In genomic region chr9:105912157-105912867, GRCh38 we compare ENCODE assay signal across 15 cellular contexts.
DNase-seq lines count a peak whose midpoint lies in the region; ATAC-seq, FAIRE-seq and TF ChIP-seq lines count a peak whose summit lies in the region.
"Had no signal": no experiment of that assay in that cellular context is flagged by ENCODE, and none has a peak within 500 bp of the region (broad histone marks: within the 10 kb centered on the region; RNA-seq: fewer than 3 reads in every experiment).

No MANE protein-coding gene starts in this region.

- no peaks in the 10 kb centered on the region for H3K27me3 ChIP-seq in HUES6 (ENCODE audit: control insufficient read depth, insufficient read depth, low read length)
- no peaks in the 10 kb centered on the region for H3K27me3 ChIP-seq in H1 (replicated peaks in 1 of 4; ENCODE audit: control insufficient read depth in 3 of 4, extremely low read depth in 1 of 4, insufficient read depth in 3 of 4, low read length in 3 of 4)
- H3K27me3 ChIP-seq in vagina, result no peaks in the 10 kb centered on the region

- H3K23me2 ChIP-seq in H1 (ENCODE audit: low read depth, low read length), result no peaks in the 10 kb centered on the region; the same call in 1 of the 2 replicates

- peak overlapping the region; percentile 97 for H2BK20ac ChIP-seq in H1 (ENCODE audit: low read length)

- no peak for TF ChIP-seq POLR2A in H1 (IDR thresholded peaks at IDR 0.05; ENCODE audit: control extremely low read depth in 1 of 2, low read depth in 2 of 2, low read length in 2 of 2)
- TF ChIP-seq POLR2A in vagina (IDR thresholded peaks at IDR 0.05), result no peak

- no peak overlapping the region for H3K56ac ChIP-seq in H1 (replicated peaks; ENCODE audit: insufficient read length, low read depth, low read length)

- no peak for TF ChIP-seq CTCF in H1 (IDR thresholded peaks at IDR 0.05; ENCODE audit: control extremely low read depth in 1 of 3, insufficient read depth in 1 of 3, low read depth in 1 of 3, low read length in 3 of 3)
- no peak for TF ChIP-seq CTCF in vagina (IDR thresholded peaks at IDR 0.05)

- peak overlapping the region; percentile 86 for H2BK5ac ChIP-seq in H1 (ENCODE audit: low read depth, low read length)

- H3K18ac ChIP-seq in H1 (ENCODE audit: extremely low read depth, low read length), result peak overlapping the region; percentile 55

- POLR2A ChIA-PET in H1 (lab: Charles Lee; ENCODE audit: partially characterized antibody), result interaction anchor here (0.9 to 2.2 kb wide), 2 partner anchors 9 to 13 kb away, joined by 3 to 5 read pairs; no protein-coding TSS in a partner anchor
- POLR2A ChIA-PET in activated CD4-positive, alpha-beta memory T cell treated with anti-CD3 and anti-CD28 coated beads for 36 hours (lab: Charles Lee), result no interaction called here

- CTCF ChIA-PET in H1 (lab: Charles Lee; ENCODE audit: partially characterized antibody), result interaction anchor here (0.9 to 2.2 kb wide), 6 partner anchors 8 to 373 kb away, joined by 3 to 10 read pairs (median 4); no protein-coding TSS in a partner anchor
- CTCF ChIA-PET in activated CD4-positive, alpha-beta memory T cell treated with anti-CD3 and anti-CD28 coated beads for 36 hours (lab: Charles Lee), result no interaction called here

- TF ChIP-seq RAD21 in H1 (IDR thresholded peaks at IDR 0.05 in 1 of 2, conservative IDR thresholded peaks at IDR 0.05 in 1 of 2; ENCODE audit: low read depth in 2 of 2, low read length in 2 of 2), result no peak

- H3K27ac ChIP-seq in HUES6 (ENCODE audit: low read depth, low read length) (peak overlapping the region; percentile 84), H1 (ENCODE audit: low read depth, low read length) (peak overlapping the region; percentile 48; the same call in 1 of the 2 replicates), mesodermal cell (ENCODE audit: low read depth, low read length, severe bottlenecking) (peak overlapping the region; percentile 94), vagina (peak overlapping the region; percentile 51)

- no peak overlapping the region for H4K91ac ChIP-seq in H1 (replicated peaks; ENCODE audit: insufficient read length, low read length)

- no peak for FAIRE-seq in H1 (lab: Jason Lieb, UNC)

- no peak overlapping the region for H3K4me3 Mint-ChIP-seq in activated CD4-positive, alpha-beta memory T cell treated with anti-CD3 and anti-CD28 coated beads for 36 hours
- H3K4me3 Mint-ChIP-seq: CD8-positive, alpha-beta memory T cell had no signal

- H3K36me3 ChIP-seq in HUES6 (ENCODE audit: control insufficient read depth, insufficient read depth, low read length), result no peaks in the 10 kb centered on the region
- H3K36me3 ChIP-seq in H1 (ENCODE audit: control insufficient read depth in 2 of 4, insufficient read depth in 4 of 4, low read length in 3 of 4), result no peaks in the 10 kb centered on the region; a peak in 1 of 8 replicates
- no peaks in the 10 kb centered on the region for H3K36me3 ChIP-seq in mesodermal cell (ENCODE audit: control insufficient read depth, insufficient read depth, low read length)
- H3K36me3 ChIP-seq in vagina, result no peaks in the 10 kb centered on the region

- no peak overlapping the region for H3K4ac ChIP-seq in H1 (replicated peaks; ENCODE audit: insufficient read length, low read depth, low read length)

- H3K9ac ChIP-seq in HUES6 (ENCODE audit: low read length) (peak overlapping the region; percentile 21), H1 (replicated peaks in 1 of 4; ENCODE audit: extremely low read depth in 1 of 4, low read depth in 3 of 4, low read length in 3 of 4) (no peak overlapping the region)

- peak overlapping the region; percentile 77 for H2BK12ac ChIP-seq in H1 (ENCODE audit: low read depth, low read length)

- H3K4me1 ChIP-seq in HUES6 (ENCODE audit: control insufficient read depth, insufficient read depth, low read length) (peaks cover 48% of the 10 kb centered on the region), H1 (replicated peaks in 1 of 4; ENCODE audit: control insufficient read depth in 3 of 4, insufficient read depth in 4 of 4, low read length in 3 of 4) (peaks cover 3 to 33% (median 23%) of the 10 kb centered on the region in 4 experiments), mesodermal cell (ENCODE audit: control insufficient read depth, insufficient read depth, low read length, poor library complexity, severe bottlenecking) (peaks cover 22% of the 10 kb centered on the region), vagina (peaks cover 11% of the 10 kb centered on the region)

- H2AK5ac ChIP-seq in H1 (ENCODE audit: low read depth, low read length), result peak overlapping the region; percentile 88; the same call in 1 of the 2 replicates

- H3K4me3 ChIP-seq in HUES6 (ENCODE audit: low read depth, low read length) (peak overlapping the region; percentile 40; the same call in 1 of the 2 replicates), H1 (ENCODE audit: extremely low read depth in 1 of 4, insufficient read depth in 2 of 4, low read depth in 3 of 4, low read length in 4 of 4) (no peak overlapping the region; a peak in 1 of 8 replicates), mesodermal cell (ENCODE audit: extremely low read depth, insufficient read depth, low read length, poor library complexity, severe bottlenecking) (no peak overlapping the region), vagina (no peak overlapping the region)

- TF ChIP-seq EP300 in H1 (IDR thresholded peaks at IDR 0.05; ENCODE audit: borderline replicate concordance in 1 of 2, low read depth in 2 of 2, low read length in 2 of 2), result no peak

- intact Hi-C loops in vagina (cut with DNase I), result no loop called here
- intact Hi-C loops in activated CD4-positive, alpha-beta memory T cell treated with anti-CD3 and anti-CD28 coated beads for 36 hours (cut with micrococcal nuclease), result no loop called here

- H4K8ac ChIP-seq in H1 (ENCODE audit: extremely low read depth, insufficient read depth, low read length), result no peak overlapping the region

- H3K9me3 ChIP-seq in HUES6 (ENCODE audit: control insufficient read depth, insufficient read depth, low read depth, low read length) (0 out of 2 replicates have a peak, but pooled peaks cover 10% of the 10 kb centered on the region), H1 (ENCODE audit: insufficient read depth in 2 of 2, low read depth in 1 of 2, low read length in 1 of 2) (no peaks in the 10 kb centered on the region), mesodermal cell (ENCODE audit: control insufficient read depth, low read length) (no peaks in the 10 kb centered on the region), vagina (no peaks in the 10 kb centered on the region)

- no peaks in the 10 kb centered on the region for H3K9me3 Mint-ChIP-seq in activated CD4-positive, alpha-beta memory T cell treated with anti-CD3 and anti-CD28 coated beads for 36 hours

- peak overlapping the region; percentile 8 for H4K5ac ChIP-seq in H1 (ENCODE audit: insufficient read length, low read depth, low read length)

- DNase-seq in H1 (ENCODE audit: low read depth in 1 of 2, low spot score in 2 of 2), result no peak
- no peak for DNase-seq in vagina (ENCODE audit: extremely low spot score in 2 of 2)
- no peak for DNase-seq in activated CD4-positive, alpha-beta memory T cell treated with anti-CD3 and anti-CD28 coated beads for 36 hours
- DNase-seq in cerebellum (ENCODE audit: low spot score), result no peak
- DNase-seq: CD8-positive, alpha-beta memory T cell; DMS 273 treated with DMSO at 0.1 percent for 48 hours; IMR-90; Kasumi-1; NCI-H1436 treated with DMSO at 0.1 percent for 48 hours; NCI-H345; NK-92 treated with Interleukin-12 subunit alpha and Interleukin-12 subunit beta, amount 100 ng/mL, for 24 hours; SHP77 had no signal

- H4K20me1 ChIP-seq in H1 (replicated peaks in 1 of 2; ENCODE audit: control insufficient read depth in 1 of 2, insufficient read depth in 2 of 2, low read length in 2 of 2), result no peaks in the 10 kb centered on the region

- no peak overlapping the region for H3K27ac Mint-ChIP-seq in activated CD4-positive, alpha-beta memory T cell treated with anti-CD3 and anti-CD28 coated beads for 36 hours
- H3K27ac Mint-ChIP-seq: CD8-positive, alpha-beta memory T cell had no signal

- no peaks in the 10 kb centered on the region for H3K79me1 ChIP-seq in H1 (ENCODE audit: low read depth, low read length)

- no peak overlapping the region for H2BK15ac ChIP-seq in H1 (ENCODE audit: low read length)

- no peak for ATAC-seq in HG03139 (IDR thresholded peaks at IDR 0.05; ENCODE audit: unreplicated experiment)

- no peak overlapping the region for H2AFZ ChIP-seq in H1 (ENCODE audit: low read length)

- no peak overlapping the region for H3K14ac ChIP-seq in H1 (ENCODE audit: insufficient read length)

- no peaks in the 10 kb centered on the region for H3K4me1 Mint-ChIP-seq in activated CD4-positive, alpha-beta memory T cell treated with anti-CD3 and anti-CD28 coated beads for 36 hours (ENCODE audit: low read depth)
- H3K4me1 Mint-ChIP-seq: CD8-positive, alpha-beta memory T cell had no signal

- H3K79me2 ChIP-seq in H1 (ENCODE audit: control insufficient read depth in 1 of 2, insufficient read depth in 2 of 2, low read length in 2 of 2), result no peaks in the 10 kb centered on the region

- H3K4me2 ChIP-seq in H1 (ENCODE audit: insufficient read depth in 1 of 2, low read depth in 2 of 2, low read length in 2 of 2), result peak overlapping the region; percentile 30 to 77; a peak in 1 of 4 replicates

- H3K23ac ChIP-seq in H1 (ENCODE audit: insufficient read length), result no peak overlapping the region

- H3K27me3 Mint-ChIP-seq in activated CD4-positive, alpha-beta memory T cell treated with anti-CD3 and anti-CD28 coated beads for 36 hours, result no peaks in the 10 kb centered on the region
- H3K27me3 Mint-ChIP-seq: CD8-positive, alpha-beta memory T cell had no signal

- 73% methylated on average over 1 of the region's 1 CpG; no CpG with 5 or more reads in 1 of the 2 experiments for WGBS in H1 (ENCODE audit: extremely low coverage in 1 of 2, insufficient coverage in 1 of 2, insufficient read length in 1 of 2, insufficient replicate concordance in 2 of 2, low coverage in 1 of 2, low lambda C conversion rate in 2 of 2, missing lambda C conversion rate in 1 of 2), 2 experiments
- WGBS in mesodermal cell (ENCODE audit: insufficient coverage in 2 of 2), 2 experiments, result 84 to 88% methylated on average over 1 of the region's 1 CpG

- H3K36me3 Mint-ChIP-seq in activated CD4-positive, alpha-beta memory T cell treated with anti-CD3 and anti-CD28 coated beads for 36 hours, result no peaks in the 10 kb centered on the region
- H3K36me3 Mint-ChIP-seq: CD8-positive, alpha-beta memory T cell had no signal

- H2BK120ac ChIP-seq in H1 (replicated peaks; ENCODE audit: low read depth, low read length), result peak overlapping the region; percentile 30

TF ChIP-seq in H1, 55 proteins besides CTCF, POLR2A, EP300 and RAD21 (continues in another document):
- TF ChIP-seq TEAD4 (IDR thresholded peaks at IDR 0.05; ENCODE audit: low read depth, low read length) (no peak), HDAC2 (IDR thresholded peaks at IDR 0.05; ENCODE audit: borderline replicate concordance in 1 of 2, low read depth in 2 of 2, low read length in 2 of 2) (no peak), SIN3A (conservative IDR thresholded peaks at IDR 0.05 in 1 of 2, IDR thresholded peaks at IDR 0.05 in 1 of 2; ENCODE audit: low read depth in 1 of 2, low read length in 2 of 2) (no peak), YY1 (IDR thresholded peaks at IDR 0.05; ENCODE audit: low read depth, low read length) (no peak), CBX8 (IDR thresholded peaks at IDR 0.05; ENCODE audit: borderline replicate concordance, low read depth, low read length) (no peak), TBP (IDR thresholded peaks at IDR 0.05; ENCODE audit: low read depth, low read length) (no peak), ASH2L (IDR thresholded peaks at IDR 0.05; ENCODE audit: low read length) (no peak)
